Comparison of ENCODE assay signal across 8 cellular contexts in the genomic region with DNA sequence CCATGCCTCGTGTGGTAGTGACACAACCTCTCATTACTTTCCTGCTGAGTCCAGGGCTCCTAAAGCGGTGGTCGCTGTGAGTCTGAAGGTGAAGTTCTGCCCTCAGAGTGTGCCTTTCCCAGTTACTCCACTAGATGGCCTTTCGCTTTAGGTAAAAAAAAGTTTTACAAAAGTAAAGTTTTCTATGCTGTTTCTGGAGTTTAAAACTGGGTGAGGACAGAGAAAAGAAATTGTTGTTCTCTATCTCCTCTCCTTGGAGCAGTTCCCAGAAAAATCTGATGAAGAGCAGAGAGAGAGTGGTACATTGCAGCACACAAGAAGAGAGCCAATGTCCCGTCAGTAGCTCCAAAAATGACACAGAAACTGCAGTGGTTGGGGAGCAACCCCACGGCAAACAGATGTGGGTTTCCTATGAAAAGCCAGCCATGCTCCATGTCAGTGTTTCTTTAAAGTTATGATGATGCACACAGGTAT.
A peak's percentile ranks its signal among the peaks of the same experiment; 100 is the strongest.
DNase-seq lines count a peak whose midpoint lies in the region; ATAC-seq and TF ChIP-seq lines count a peak whose summit lies in the region.

No MANE protein-coding gene starts in this region.

- no peaks in the 10 kb centered on the region for H3K4me1 ChIP-seq in GM23338 (ENCODE audit: insufficient read depth)

- no peaks in the 10 kb centered on the region for H3F3A ChIP-seq in GM23338 (replicated peaks; ENCODE audit: low read depth)

- H3K27ac ChIP-seq in GM23338 (ENCODE audit: low read depth), result no peak overlapping the region

- peak; percentile 83 for ATAC-seq in GM23338
- peak; percentile 34 to 44 for ATAC-seq in left cardiac atrium
- no peak for ATAC-seq in HG02973 (IDR thresholded peaks at IDR 0.05; ENCODE audit: unreplicated experiment)

- no peaks in the 10 kb centered on the region for H4K20me1 ChIP-seq in GM23338 (replicated peaks; ENCODE audit: insufficient read depth)

- in situ Hi-C loops in ACHN (cut with HindIII; ENCODE audit: low pct_ligation_motif_present, low pct_unique_long_range_greater_than_20kb, low sequenced_read_pairs), result no loop called here

- H3K4me1 Mint-ChIP-seq in GM23338, result peaks cover 9% of the 10 kb centered on the region

- peaks cover 9% of the 10 kb centered on the region; the same call in 1 of the 2 replicates for H3K36me3 ChIP-seq in GM23338 (ENCODE audit: insufficient read depth)

- H3K36me3 Mint-ChIP-seq in GM23338 (ENCODE audit: low read depth), result no peaks in the 10 kb centered on the region

- H3K9me2 ChIP-seq in GM23338 (ENCODE audit: insufficient read depth), result no peaks in the 10 kb centered on the region

- no peak overlapping the region for H2AFZ ChIP-seq in GM23338

- H3K27me3 ChIP-seq in GM23338 (ENCODE audit: insufficient read depth), result no peaks in the 10 kb centered on the region

- H3K9me3 Mint-ChIP-seq in GM23338, result no peaks in the 10 kb centered on the region; the same call in 2 of the 3 replicates

- no peaks in the 10 kb centered on the region for H3K27me3 Mint-ChIP-seq in GM23338 (ENCODE audit: insufficient read depth, low read depth, poor library complexity)

- 0 out of 2 replicates have a peak overlapping the region, but pooled peaks have one; percentile 6 for H3K27ac Mint-ChIP-seq in GM23338

- intact Hi-C loops in left cardiac atrium (cut with DNase I), result loop anchor here in 1 of 2 donors (10.0 kb wide), 3 partner anchors 255 to 715 kb away; partner anchors contain the start of gene GLI3

- peak; percentile 64 to 70 for TF ChIP-seq CTCF in GM23338 (conservative IDR thresholded peaks at IDR 0.05; ENCODE audit: low read depth in 2 of 2)

- DNase-seq in ACHN (peak; percentile 48), GM23338 (ENCODE audit: low spot score) (peak; percentile 84), SKM-1 (lab: John Stamatoyannopoulos, UW; ENCODE audit: unreplicated experiment) (peak; percentile 37), left cardiac atrium (no peak), stromal cell of bone marrow (ENCODE audit: low read depth) (peak; percentile 46), NCI-H1436 (lab: John Stamatoyannopoulos, UW) (no peak), putamen (ENCODE audit: low spot score) (no peak)

- H3K4me2 ChIP-seq in GM23338, result no peak overlapping the region

- H3K4me3 Mint-ChIP-seq in GM23338, result no peak overlapping the region

- no peaks in the 10 kb centered on the region for H3K79me2 ChIP-seq in GM23338 (replicated peaks; ENCODE audit: insufficient read depth)

- no peak overlapping the region for H3K4me3 ChIP-seq in GM23338

TF ChIP-seq in GM23338, 12 proteins besides CTCF, POLR2A, EP300 and RAD21:
- no peak for TF ChIP-seq EZH2 (IDR thresholded peaks at IDR 0.05; ENCODE audit: low read depth, unreplicated experiment)
- no peak for TF ChIP-seq NANOG (IDR thresholded peaks at IDR 0.05; ENCODE audit: borderline replicate concordance)
- TF ChIP-seq EZH2phosphoT487 (IDR thresholded peaks at IDR 0.05; ENCODE audit: unreplicated experiment), result no peak
- TF ChIP-seq ZNF331 (CRISPR knock-in tag; IDR thresholded peaks at IDR 0.05; ENCODE audit: low read depth), result no peak
- TF ChIP-seq STAT1 (IDR thresholded peaks at IDR 0.05; ENCODE audit: unreplicated experiment), result no peak
- TF ChIP-seq, protein P1, sequence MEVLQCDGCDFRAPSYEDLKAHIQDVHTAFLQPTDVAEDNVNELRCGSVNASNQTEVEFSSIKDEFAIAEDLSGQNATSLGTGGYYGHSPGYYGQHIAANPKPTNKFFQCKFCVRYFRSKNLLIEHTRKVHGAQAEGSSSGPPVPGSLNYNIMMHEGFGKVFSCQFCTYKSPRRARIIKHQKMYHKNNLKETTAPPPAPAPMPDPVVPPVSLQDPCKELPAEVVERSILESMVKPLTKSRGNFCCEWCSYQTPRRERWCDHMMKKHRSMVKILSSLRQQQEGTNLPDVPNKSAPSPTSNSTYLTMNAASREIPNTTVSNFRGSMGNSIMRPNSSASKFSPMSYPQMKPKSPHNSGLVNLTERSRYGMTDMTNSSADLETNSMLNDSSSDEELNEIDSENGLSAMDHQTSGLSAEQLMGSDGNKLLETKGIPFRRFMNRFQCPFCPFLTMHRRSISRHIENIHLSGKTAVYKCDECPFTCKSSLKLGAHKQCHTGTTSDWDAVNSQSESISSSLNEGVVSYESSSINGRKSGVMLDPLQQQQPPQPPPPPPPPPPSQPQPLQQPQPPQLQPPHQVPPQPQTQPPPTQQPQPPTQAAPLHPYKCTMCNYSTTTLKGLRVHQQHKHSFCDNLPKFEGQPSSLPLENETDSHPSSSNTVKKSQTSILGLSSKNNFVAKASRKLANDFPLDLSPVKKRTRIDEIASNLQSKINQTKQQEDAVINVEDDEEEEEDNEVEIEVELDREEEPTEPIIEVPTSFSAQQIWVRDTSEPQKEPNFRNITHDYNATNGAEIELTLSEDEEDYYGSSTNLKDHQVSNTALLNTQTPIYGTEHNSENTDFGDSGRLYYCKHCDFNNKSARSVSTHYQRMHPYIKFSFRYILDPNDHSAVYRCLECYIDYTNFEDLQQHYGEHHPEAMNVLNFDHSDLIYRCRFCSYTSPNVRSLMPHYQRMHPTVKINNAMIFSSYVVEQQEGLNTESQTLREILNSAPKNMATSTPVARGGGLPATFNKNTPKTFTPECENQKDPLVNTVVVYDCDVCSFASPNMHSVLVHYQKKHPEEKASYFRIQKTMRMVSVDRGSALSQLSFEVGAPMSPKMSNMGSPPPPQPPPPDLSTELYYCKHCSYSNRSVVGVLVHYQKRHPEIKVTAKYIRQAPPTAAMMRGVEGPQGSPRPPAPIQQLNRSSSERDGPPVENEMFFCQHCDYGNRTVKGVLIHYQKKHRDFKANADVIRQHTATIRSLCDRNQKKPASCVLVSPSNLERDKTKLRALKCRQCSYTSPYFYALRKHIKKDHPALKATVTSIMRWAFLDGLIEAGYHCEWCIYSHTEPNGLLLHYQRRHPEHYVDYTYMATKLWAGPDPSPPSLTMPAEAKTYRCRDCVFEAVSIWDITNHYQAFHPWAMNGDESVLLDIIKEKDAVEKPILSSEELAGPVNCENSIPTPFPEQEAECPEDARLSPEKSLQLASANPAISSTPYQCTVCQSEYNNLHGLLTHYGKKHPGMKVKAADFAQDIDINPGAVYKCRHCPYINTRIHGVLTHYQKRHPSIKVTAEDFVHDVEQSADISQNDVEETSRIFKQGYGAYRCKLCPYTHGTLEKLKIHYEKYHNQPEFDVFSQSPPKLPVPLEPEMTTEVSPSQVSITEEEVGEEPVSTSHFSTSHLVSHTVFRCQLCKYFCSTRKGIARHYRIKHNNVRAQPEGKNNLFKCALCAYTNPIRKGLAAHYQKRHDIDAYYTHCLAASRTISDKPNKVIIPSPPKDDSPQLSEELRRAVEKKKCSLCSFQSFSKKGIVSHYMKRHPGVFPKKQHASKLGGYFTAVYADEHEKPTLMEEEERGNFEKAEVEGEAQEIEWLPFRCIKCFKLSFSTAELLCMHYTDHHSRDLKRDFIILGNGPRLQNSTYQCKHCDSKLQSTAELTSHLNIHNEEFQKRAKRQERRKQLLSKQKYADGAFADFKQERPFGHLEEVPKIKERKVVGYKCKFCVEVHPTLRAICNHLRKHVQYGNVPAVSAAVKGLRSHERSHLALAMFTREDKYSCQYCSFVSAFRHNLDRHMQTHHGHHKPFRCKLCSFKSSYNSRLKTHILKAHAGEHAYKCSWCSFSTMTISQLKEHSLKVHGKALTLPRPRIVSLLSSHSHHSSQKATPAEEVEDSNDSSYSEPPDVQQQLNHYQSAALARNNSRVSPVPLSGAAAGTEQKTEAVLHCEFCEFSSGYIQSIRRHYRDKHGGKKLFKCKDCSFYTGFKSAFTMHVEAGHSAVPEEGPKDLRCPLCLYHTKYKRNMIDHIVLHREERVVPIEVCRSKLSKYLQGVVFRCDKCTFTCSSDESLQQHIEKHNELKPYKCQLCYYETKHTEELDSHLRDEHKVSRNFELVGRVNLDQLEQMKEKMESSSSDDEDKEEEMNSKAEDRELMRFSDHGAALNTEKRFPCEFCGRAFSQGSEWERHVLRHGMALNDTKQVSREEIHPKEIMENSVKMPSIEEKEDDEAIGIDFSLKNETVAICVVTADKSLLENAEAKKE (CRISPR knock-in tag; IDR thresholded peaks at IDR 0.05), result no peak
- TF ChIP-seq REST (IDR thresholded peaks at IDR 0.05; ENCODE audit: unreplicated experiment), result no peak
- no peak for TF ChIP-seq JUNB (IDR thresholded peaks at IDR 0.05; ENCODE audit: unreplicated experiment)

Comparison
In these comparisons a context has a peak if more than half of its experiments do, and no peak if none do; other contexts are left out.
1. DNase-seq: peak in ACHN (single experiment), GM23338 (single experiment), SKM-1 (single experiment) and stromal cell of bone marrow (single experiment); none in left cardiac atrium (single experiment), NCI-H1436 (single experiment) and putamen (single experiment).